In the genomic region with DNA sequence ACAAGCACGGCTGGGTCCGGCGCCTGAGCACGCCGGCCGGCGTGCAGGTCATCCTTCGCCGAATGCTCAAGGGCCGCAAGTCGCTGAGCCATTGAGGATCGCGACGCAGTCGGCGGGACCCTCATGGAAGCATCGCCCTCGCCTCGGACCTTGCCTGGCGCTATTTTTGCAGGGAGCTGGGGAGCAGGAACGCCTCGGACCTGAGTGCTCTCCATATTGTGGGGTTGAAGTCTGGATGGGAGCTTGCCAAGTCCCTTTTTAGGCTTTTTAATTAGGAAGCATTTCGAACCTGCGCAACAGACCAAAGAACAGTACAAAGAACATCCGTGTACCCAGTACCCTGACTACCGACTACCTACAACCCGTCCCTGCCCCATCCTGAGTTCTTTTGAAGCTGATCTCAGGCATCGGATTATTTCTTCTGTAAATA, we compare ENCODE assay signal across 1 cellular context.
TF ChIP-seq lines count a peak whose summit lies in the region.

No MANE protein-coding gene starts in this region.

TF ChIP-seq in A549, 52 proteins besides CTCF, POLR2A, EP300 and RAD21:
- TF ChIP-seq HOXB13 (CRISPR knock-in tag; IDR thresholded peaks at IDR 0.05; ENCODE audit: low read depth) (no peak), ESRRA (IDR thresholded peaks at IDR 0.05; ENCODE audit: borderline replicate concordance, low read length) (no peak), KDM1A (IDR thresholded peaks at IDR 0.05; ENCODE audit: low read depth) (peak; percentile 6; the same call in 1 of the 2 replicates), TP53 (CRISPR knock-in tag; IDR thresholded peaks at IDR 0.05) (0 out of 2 replicates have a peak, but pooled peaks have one; percentile 20)
